ENCODE assay signal across 9 cellular contexts in the genomic region with DNA sequence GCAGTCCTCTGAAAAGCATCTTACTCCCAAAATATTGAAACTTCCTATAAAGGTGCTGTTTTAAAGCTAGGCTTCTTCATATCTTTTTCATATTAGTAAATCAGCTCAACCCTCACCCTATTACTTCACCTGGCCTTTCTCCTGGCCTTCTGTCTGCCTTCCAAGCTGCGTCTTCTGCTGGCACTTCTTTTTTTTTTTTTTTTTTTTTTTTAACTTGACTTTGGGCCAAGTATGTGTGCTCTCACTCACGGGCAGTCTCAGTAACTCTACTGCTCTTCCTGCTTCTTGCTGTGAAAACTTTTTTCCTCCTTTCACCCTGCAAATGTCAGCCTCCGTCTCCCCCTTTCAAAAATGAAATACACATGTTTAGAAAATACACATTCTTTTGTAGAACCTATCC. TPM values are rescaled to one million over a fixed set of nuclear protein-coding genes. Genes with fewer than 3 reads are reported as not detected.
A peak's percentile ranks its signal among the peaks of the same experiment; 100 is the strongest.
DNase-seq lines count a peak whose midpoint lies in the region; ATAC-seq and TF ChIP-seq lines count a peak whose summit lies in the region.
"Had no signal": no experiment of that assay in that cellular context is flagged by ENCODE, and none has a peak within 500 bp of the region (broad histone marks: within the 10 kb centered on the region; RNA-seq: fewer than 3 reads in every experiment).

No MANE protein-coding gene starts in this region.

- H3K4me3 ChIP-seq in rectal smooth muscle tissue (ENCODE audit: low read length) = no peak overlapping the region

- H4K8ac ChIP-seq in H9 (replicated peaks; ENCODE audit: insufficient read length, low read depth, low read length) = no peak overlapping the region

- no peak overlapping the region for H3T11ph ChIP-seq in H9 (ENCODE audit: low read length)

- H3K4ac ChIP-seq in H9 (ENCODE audit: low read depth, low read length) = no peak overlapping the region

- H3K4me1 Mint-ChIP-seq in H9 = peaks cover 9 to 10% of the 10 kb centered on the region in 2 experiments

- H3K27me3 ChIP-seq in H9 (ENCODE audit: insufficient read depth, low read length) (no peaks in the 10 kb centered on the region), rectal smooth muscle tissue (ENCODE audit: control insufficient read depth, insufficient read depth, low read length) (no peaks in the 10 kb centered on the region)

- TF ChIP-seq CTCF in H9 (conservative IDR thresholded peaks at IDR 0.05) (no peak), RWPE1 (conservative IDR thresholded peaks at IDR 0.05; ENCODE audit: low read depth) (no peak)

- peaks cover 3% of the 10 kb centered on the region for H3K79me1 ChIP-seq in H9 (ENCODE audit: insufficient read depth, low read depth, low read length, poor library complexity, severe bottlenecking)

- no peak overlapping the region for H2BK12ac ChIP-seq in H9 (ENCODE audit: insufficient read length, low read depth, low read length)

- H3K9ac ChIP-seq in H9 (ENCODE audit: extremely low read depth, insufficient read length, low read length) (no peak overlapping the region), rectal smooth muscle tissue (ENCODE audit: low read length) (no peak overlapping the region)

- DNase-seq in H9 = no peak
- peak; percentile 39 for DNase-seq in RWPE1 (ENCODE audit: low spot score)
- peak; percentile 33 for DNase-seq in fibroblast of the conjunctiva (ENCODE audit: low read depth)
- no peak for DNase-seq in central memory CD4-positive, alpha-beta T cell
- DNase-seq in NCI-H146 treated with DMSO at 0.1 percent for 48 hours (lab: John Stamatoyannopoulos, UW; ENCODE audit: unreplicated experiment) = no peak
- DNase-seq in activated CD4-positive, CD25-positive, alpha-beta regulatory T cell treated with anti-CD3 and anti-CD28 coated beads, Interleukin-2, amount 50 U/mL, for 72 hours = no peak
- DNase-seq: anterior cingulate cortex had no signal

- no peak overlapping the region for H2AFZ ChIP-seq in H9 (ENCODE audit: low read length)

- H2BK5ac ChIP-seq in H9 (ENCODE audit: insufficient read length, low read length) = no peak overlapping the region

- no peak overlapping the region for H3K56ac ChIP-seq in H9 (ENCODE audit: insufficient read length, low read depth, low read length)

- no peaks in the 10 kb centered on the region for H3K36me3 ChIP-seq in rectal smooth muscle tissue (ENCODE audit: control insufficient read depth, insufficient read depth, low read length)

- H2BK15ac ChIP-seq in H9 (ENCODE audit: low read depth, low read length) = no peak overlapping the region

- H3K4me3 Mint-ChIP-seq in H9 = no peak overlapping the region

- H3K36me3 Mint-ChIP-seq in H9 (ENCODE audit: insufficient read depth in 1 of 3, low read depth in 3 of 3) = peaks cover 0 to 4% (median 0%) of the 10 kb centered on the region in 3 experiments; a peak in 2 of 7 replicates

- no peak for ATAC-seq in HG02840 (IDR thresholded peaks at IDR 0.05; ENCODE audit: low FRiP score, unreplicated experiment)

- H4K5ac ChIP-seq in H9 (ENCODE audit: insufficient read length, low read depth, low read length) = no peak overlapping the region

- H3K18ac ChIP-seq in H9 (ENCODE audit: insufficient read length, low read depth, low read length) = no peak overlapping the region

- peak overlapping the region in 2 of 3 experiments; percentile 16 to 32; a peak in 2 of 7 replicates for H3K27ac Mint-ChIP-seq in H9

- no peaks in the 10 kb centered on the region for H3K27me3 Mint-ChIP-seq in H9 (ENCODE audit: low read depth)

- no peaks in the 10 kb centered on the region; the same call in 1 of the 2 replicates for H3K79me2 ChIP-seq in H9 (ENCODE audit: insufficient read depth, low read length)

- POLR2A ChIA-PET in RWPE1 (lab: Yijun Ruan, JAX; ENCODE audit: low non-redundant PET) = no interaction called here

- H4K91ac ChIP-seq in H9 (ENCODE audit: insufficient read length, low read depth, low read length) = no peak overlapping the region

- no peaks in the 10 kb centered on the region for H3K9me3 ChIP-seq in H9 (ENCODE audit: control insufficient read depth, low read depth, low read length)

- peaks cover 0 to 2% of the 10 kb centered on the region in 2 experiments; a peak in 1 of 5 replicates for H3K9me3 Mint-ChIP-seq in H9

- no peak overlapping the region for H3K4me2 ChIP-seq in H9 (ENCODE audit: insufficient read depth, insufficient read length, low read length)

- H4K20me1 ChIP-seq in H9 (ENCODE audit: control insufficient read depth, insufficient read depth, insufficient read length) = no peaks in the 10 kb centered on the region

- H3K4me1 ChIP-seq in H9 (ENCODE audit: insufficient read depth, low read length) = no peaks in the 10 kb centered on the region
- peaks cover 13% of the 10 kb centered on the region for H3K4me1 ChIP-seq in rectal smooth muscle tissue (ENCODE audit: control insufficient read depth, insufficient read depth, low read length)

- H2BK120ac ChIP-seq in H9 (ENCODE audit: low read depth, low read length, poor library complexity, severe bottlenecking) = no peak overlapping the region

- no peak overlapping the region for H2AK5ac ChIP-seq in H9 (ENCODE audit: insufficient read length, low read length)

- H3K14ac ChIP-seq in H9 (ENCODE audit: insufficient read depth, low read length) = no peak overlapping the region

- CTCF ChIA-PET in RWPE1 (lab: Yijun Ruan, JAX) = no interaction called here

- H3K23ac ChIP-seq in H9 (ENCODE audit: insufficient read length, low read depth, low read length) = no peak overlapping the region

- H2BK20ac ChIP-seq in H9 (ENCODE audit: low read depth, low read length, poor library complexity, severe bottlenecking) = no peak overlapping the region

- no CpG with 5 or more reads among the region's 3 CpGs for WGBS in H9 (ENCODE audit: extremely low coverage, insufficient read length, low lambda C conversion rate)

- no peak overlapping the region for H3K27ac ChIP-seq in H9 (ENCODE audit: insufficient read length, low read depth, low read length)
- H3K27ac ChIP-seq in RWPE1 = no peak overlapping the region
- H3K27ac ChIP-seq in rectal smooth muscle tissue (ENCODE audit: low read depth, low read length) = peak overlapping the region; percentile 44

- H3K23me2 ChIP-seq in H9 (ENCODE audit: insufficient read length, low read depth, low read length, poor library complexity, severe bottlenecking) = no peaks in the 10 kb centered on the region

RNA-seq across cellular contexts. Expression of a gene that starts 41.2 kb away (rescaled TPM):
- not detected in 2 replicates for total RNA-seq in H9 (2021)

Comparison
In these comparisons a context has a peak if more than half of its experiments do, and no peak if none do; other contexts are left out.
1. DNase-seq: peak in RWPE1 (single experiment) and fibroblast of the conjunctiva (single experiment); none in H9 (single experiment), central memory CD4-positive, alpha-beta T cell (single experiment), NCI-H146 treated with DMSO at 0.1 percent for 48 hours (single experiment) and activated CD4-positive, CD25-positive, alpha-beta regulatory T cell treated with anti-CD3 and anti-CD28 coated beads, Interleukin-2, amount 50 U/mL, for 72 hours (single experiment).